Comparison of ENCODE assay signal across 11 cellular contexts in genomic region chr2:221203138-221203537, GRCh38.
DNase-seq lines count a peak whose midpoint lies in the region; ATAC-seq and TF ChIP-seq lines count a peak whose summit lies in the region.
"Had no signal": no experiment of that assay in that cellular context is flagged by ENCODE, and none has a peak within 500 bp of the region (broad histone marks: within the 10 kb centered on the region; RNA-seq: fewer than 3 reads in every experiment).

No MANE protein-coding gene starts in this region.

- H3K36me3 ChIP-seq in GM06990 (ENCODE audit: control insufficient read depth, insufficient read depth, low read length): no peaks in the 10 kb centered on the region
- H3K36me3 ChIP-seq: HAP-1 had no signal

- TF ChIP-seq CTCF in GM06990 (IDR thresholded peaks at IDR 0.05; ENCODE audit: insufficient read depth, low read length, poor library complexity, severe bottlenecking): no peak

- peak; percentile 90 for ATAC-seq in HG02870 (IDR thresholded peaks at IDR 0.05; ENCODE audit: unreplicated experiment)
- ATAC-seq: CD8-positive, alpha-beta T cell had no signal

- H3K4me3 ChIP-seq in GM06990 (replicated peaks; ENCODE audit: low read depth, low read length): no peak overlapping the region
- H3K4me3 ChIP-seq: coronary artery, HAP-1 had no signal

- DNase-seq in GM06990 (ENCODE audit: extremely low read depth, insufficient read length): peak; percentile 28
- DNase-seq in GM19240 (ENCODE audit: insufficient read length, low spot score): peak; percentile 4
- DNase-seq in NAMALWA (ENCODE audit: low spot score): peak; percentile 95
- no peak for DNase-seq in NOMO-1 (lab: John Stamatoyannopoulos, UW; ENCODE audit: unreplicated experiment in 2 of 2)
- DNase-seq in posterior cingulate gyrus: no peak
- DNase-seq in UCSD-AML1 (lab: John Stamatoyannopoulos, UW; ENCODE audit: unreplicated experiment): no peak
- no peak for DNase-seq in NK-92 treated with Interleukin-12 subunit alpha and Interleukin-12 subunit beta, amount 100 ng/mL, for 24 hours (lab: John Stamatoyannopoulos, UW)
- DNase-seq: CD8-positive, alpha-beta T cell had no signal

- intact Hi-C loops in posterior cingulate gyrus (cut with DNase I): no loop called here

- no peaks in the 10 kb centered on the region for H3K27me3 ChIP-seq in GM06990 (replicated peaks; ENCODE audit: control insufficient read depth, insufficient read depth, low read length)

Comparison
In these comparisons a context has a peak if more than half of its experiments do, and no peak if none do; other contexts are left out.
1. DNase-seq: peak in GM06990 (single experiment), GM19240 (single experiment) and NAMALWA (single experiment); none in NOMO-1 (0 of 2), posterior cingulate gyrus (0 of 10), UCSD-AML1 (single experiment) and NK-92 treated with Interleukin-12 subunit alpha and Interleukin-12 subunit beta, amount 100 ng/mL, for 24 hours (single experiment).